23 cellular contexts compared by ENCODE assay signal in genomic region chr12:68352067-68352466, GRCh38. TPM values are rescaled to one million over a fixed set of nuclear protein-coding genes. Genes with fewer than 3 reads are reported as not detected.
DNase-seq lines count a peak whose midpoint lies in the region; ATAC-seq and TF ChIP-seq lines count a peak whose summit lies in the region.
"Had no signal": no experiment of that assay in that cellular context is flagged by ENCODE, and none has a peak within 500 bp of the region (broad histone marks: within the 10 kb centered on the region; RNA-seq: fewer than 3 reads in every experiment).

No MANE protein-coding gene starts in this region.

- H3K79me1 ChIP-seq in IMR-90 (ENCODE audit: low read depth in 1 of 2, low read length in 2 of 2) = no peaks in the 10 kb centered on the region

- peak overlapping the region; percentile 34; the same call in 1 of the 2 replicates for H3K18ac ChIP-seq in IMR-90 (ENCODE audit: low read depth, low read length)

- no peak overlapping the region for H3K23ac ChIP-seq in IMR-90 (ENCODE audit: low read depth, low read length)

- H3K4ac ChIP-seq in IMR-90 (ENCODE audit: low read depth, low read length) = 0 out of 2 replicates have a peak overlapping the region, but pooled peaks have one; percentile 9

- no peak overlapping the region for H2AFZ ChIP-seq in IMR-90 (replicated peaks; ENCODE audit: low read length, poor library complexity)

- H3K4me3 ChIP-seq in IMR-90 (ENCODE audit: insufficient read depth, low read depth, low read length) (no peak overlapping the region), foreskin fibroblast (ENCODE audit: low read depth in 1 of 2, low read length in 2 of 2) (no peak overlapping the region)
- H3K4me3 ChIP-seq: BLaER1 treated with 17β-estradiol and CSF1 and Interleukin-3, amounts not matched to agents 10 nM and 100 nM; SJCRH30; upper lobe of left lung had no signal

- no peak overlapping the region for H3K4me2 ChIP-seq in IMR-90 (ENCODE audit: low read depth, low read length)
- H3K4me2 ChIP-seq: BLaER1 treated with 17β-estradiol and CSF1 and Interleukin-3, amounts not matched to agents 10 nM and 100 nM had no signal

- H3K4me1 ChIP-seq in IMR-90 (ENCODE audit: control insufficient read depth, insufficient read depth, low read length) = peaks cover 17% of the 10 kb centered on the region
- H3K4me1 ChIP-seq: upper lobe of left lung had no signal

- DNase-seq in A172 (ENCODE audit: low spot score) = peak; percentile 85
- peak; percentile 77 for DNase-seq in IMR-90
- peak; percentile 41 to 65 for DNase-seq in foreskin fibroblast
- DNase-seq in pons (ENCODE audit: low spot score) = no peak
- DNase-seq in stimulated activated CD4-positive, alpha-beta T cell treated with anti-CD3 and anti-CD28 coated beads, Interleukin-2, amount 100 ng/mL, for 48 hours = no peak
- no peak for DNase-seq in activated gamma-delta T cell (lab: John Stamatoyannopoulos, UW)
- DNase-seq in NOMO-1 treated with DMSO at 0.1 percent for 48 hours (lab: John Stamatoyannopoulos, UW; ENCODE audit: unreplicated experiment) = no peak
- DNase-seq: activated B cell treated with CpG ODN at 0.5 μM for 24 hours; activated CD8-positive, alpha-beta T cell treated with anti-CD3 and anti-CD28 coated beads, Interleukin-2, amount 10 ng/mL, durations not matched to agents 7 days and 5 days; activated naive CD4-positive, alpha-beta T cell treated with anti-CD3 and anti-CD28 coated beads, Interleukin-2, amount 50 U/mL, for 16 hours; activated T-cell treated with anti-CD3 and anti-CD28 coated beads, Interleukin-2, amount 50 U/mL, for 24 hours; endodermal cell; GDM1; H7; NCI-H2029; NCI-H510A; SJCRH30; stimulated activated CD4-positive, alpha-beta T cell treated with anti-CD3 and anti-CD28 coated beads, Interleukin-4, amount 100 ng/mL, for 24 hours; T-helper 17 cell; upper lobe of left lung had no signal

- H2AK9ac ChIP-seq in IMR-90 (replicated peaks; ENCODE audit: low read depth, low read length, poor library complexity) = no peak overlapping the region

- intact Hi-C loops in IMR-90 (cut with micrococcal nuclease) = no loop called here

- no peaks in the 10 kb centered on the region for H4K20me1 ChIP-seq in IMR-90 (ENCODE audit: insufficient read depth, low read length)
- H4K20me1 ChIP-seq: BLaER1 treated with 17β-estradiol and CSF1 and Interleukin-3, amounts not matched to agents 10 nM and 100 nM had no signal

- POLR2A ChIA-PET in IMR-90 (lab: Charles Lee; ENCODE audit: unreplicated experiment) = no interaction called here

- H3K56ac ChIP-seq in IMR-90 (ENCODE audit: extremely low read depth, insufficient read depth, low read length) = no peak overlapping the region

- peaks cover 1% of the 10 kb centered on the region; the same call in 1 of the 2 replicates for H3K27me3 ChIP-seq in IMR-90 (ENCODE audit: control insufficient read depth, insufficient read depth, low read length)
- H3K27me3 ChIP-seq: BLaER1 treated with 17β-estradiol and CSF1 and Interleukin-3, amounts not matched to agents 10 nM and 100 nM; SJCRH30; upper lobe of left lung had no signal

- H3K9me1 ChIP-seq in IMR-90 (ENCODE audit: insufficient read depth, low read length) = no peaks in the 10 kb centered on the region

- peak overlapping the region; percentile 49; the same call in 1 of the 2 replicates for H2BK120ac ChIP-seq in IMR-90 (ENCODE audit: low read depth, low read length)

- TF ChIP-seq CTCF in IMR-90 (conservative IDR thresholded peaks at IDR 0.05; ENCODE audit: low read depth, low read length) (no peak), foreskin fibroblast (IDR thresholded peaks at IDR 0.05; ENCODE audit: low read depth, low read length) (no peak)

- TF ChIP-seq RAD21 in IMR-90 (IDR thresholded peaks at IDR 0.05; ENCODE audit: low read length) = no peak

- H4K8ac ChIP-seq in IMR-90 (ENCODE audit: low read depth in 2 of 2, low read length in 2 of 2) = no peak overlapping the region

- ATAC-seq in IMR-90 (ENCODE audit: low read depth) (no peak), SK-N-SH treated with all-trans-retinoic acid at 6 μM for 48 hours (no peak)
- ATAC-seq: activated CD8-positive, alpha-beta T cell treated with anti-CD3 and anti-CD28 coated beads, Interleukin-2, amount 10 ng/mL, durations not matched to agents 7 days and 5 days; T-helper 17 cell had no signal

- no peak overlapping the region for H3K9ac ChIP-seq in IMR-90 (ENCODE audit: low read depth, low read length)
- H3K9ac ChIP-seq: BLaER1 treated with 17β-estradiol and CSF1 and Interleukin-3, amounts not matched to agents 10 nM and 100 nM had no signal

- in situ Hi-C loops in IMR-90 (cut with MboI; ENCODE audit: low sequenced_read_pairs) = loop anchor here (25.0 kb wide), 1 partner anchor 335 kb away; the partner anchor contains the start of gene NUP107

- no peak overlapping the region for H4K91ac ChIP-seq in IMR-90 (ENCODE audit: insufficient read depth, low read depth, low read length)

- no peak overlapping the region for H4K5ac ChIP-seq in IMR-90 (ENCODE audit: low read depth, low read length)

- dilution Hi-C loops in IMR-90 (cut with HindIII; ENCODE audit: low sequenced_read_pairs, unreplicated experiment) = no loop called here

- H2BK20ac ChIP-seq in IMR-90 (ENCODE audit: low read depth, low read length) = no peak overlapping the region

- H3K9me3 ChIP-seq in IMR-90 (ENCODE audit: control insufficient read depth, insufficient read depth, low read length) = no peaks in the 10 kb centered on the region
- H3K9me3 ChIP-seq: BLaER1 treated with 17β-estradiol and CSF1 and Interleukin-3, amounts not matched to agents 10 nM and 100 nM; SJCRH30; upper lobe of left lung had no signal

- no TSS peak for BruUV-seq in IMR-90 (replicated peaks; lab: Mats Ljungman, UMichigan)

- 0 out of 2 replicates have a peak overlapping the region, but pooled peaks have one; percentile 50 for H3K14ac ChIP-seq in IMR-90 (replicated peaks; ENCODE audit: low read depth, low read length)

- no peak overlapping the region for H2BK5ac ChIP-seq in IMR-90 (ENCODE audit: low read depth, low read length, poor library complexity, severe bottlenecking)

- WGBS in IMR-90 (ENCODE audit: extremely low coverage in 2 of 2, insufficient read length in 1 of 2), 2 experiments = no CpG with 5 or more reads among the region's 2 CpGs

- peak overlapping the region; percentile 29; the same call in 1 of the 2 replicates for H2AK5ac ChIP-seq in IMR-90 (ENCODE audit: low read depth, low read length)

- H3K27ac ChIP-seq in IMR-90 (ENCODE audit: insufficient read depth, low read length) = no peak overlapping the region
- H3K27ac ChIP-seq: BLaER1 treated with 17β-estradiol and CSF1 and Interleukin-3, amounts not matched to agents 10 nM and 100 nM; HL-60; SJCRH30; upper lobe of left lung had no signal

- H2BK15ac ChIP-seq in IMR-90 (ENCODE audit: low read depth, low read length) = 0 out of 3 replicates have a peak overlapping the region, but pooled peaks have one; percentile 43

- TF ChIP-seq POLR2A in IMR-90 (IDR thresholded peaks at IDR 0.05; ENCODE audit: low read depth, low read length) = no peak

- CTCF ChIA-PET in IMR-90 (lab: Yijun Ruan, JAX) = no interaction called here

- no peaks in the 10 kb centered on the region for H3K36me3 ChIP-seq in IMR-90 (ENCODE audit: control insufficient read depth, insufficient read depth, low read length)
- H3K36me3 ChIP-seq: BLaER1 treated with 17β-estradiol and CSF1 and Interleukin-3, amounts not matched to agents 10 nM and 100 nM; SJCRH30; upper lobe of left lung had no signal

TF ChIP-seq in IMR-90, 13 proteins besides CTCF, POLR2A, EP300 and RAD21 (continues in another document):
- no peak for TF ChIP-seq CEBPB (IDR thresholded peaks at IDR 0.05; ENCODE audit: low read depth, low read length)
- no peak for TF ChIP-seq CHD1 (IDR thresholded peaks at IDR 0.05; ENCODE audit: low read depth, low read length)
- no peak for TF ChIP-seq RCOR1 (IDR thresholded peaks at IDR 0.05; ENCODE audit: insufficient replicate concordance, low read length)
- no peak for TF ChIP-seq NFE2L2 (IDR thresholded peaks at IDR 0.05; ENCODE audit: low read depth, low read length)
- no peak for TF ChIP-seq BHLHE40 (IDR thresholded peaks at IDR 0.05; ENCODE audit: low read depth, low read length)
- no peak for TF ChIP-seq ELK1 (IDR thresholded peaks at IDR 0.05; ENCODE audit: borderline replicate concordance, low read depth, low read length)
- TF ChIP-seq SMC3 (IDR thresholded peaks at IDR 0.05; ENCODE audit: low read depth, low read length) = no peak

TF ChIP-seq in SK-N-SH treated with all-trans-retinoic acid at 6 μM for 48 hours, 23 proteins besides CTCF, POLR2A, EP300 and RAD21 (continues in another document):
- TF ChIP-seq ZNF8 (CRISPR knock-in tag; IDR thresholded peaks at IDR 0.05) = peak; percentile 58; the same call in 1 of the 2 replicates
- TF ChIP-seq RARB (CRISPR knock-in tag; IDR thresholded peaks at IDR 0.05) = peak; percentile 86
- peak; percentile 96 for TF ChIP-seq ESRRG (CRISPR knock-in tag; IDR thresholded peaks at IDR 0.05)
- peak; percentile 84 for TF ChIP-seq TOX (CRISPR knock-in tag; IDR thresholded peaks at IDR 0.05; ENCODE audit: borderline replicate concordance)
- TF ChIP-seq, protein P1, sequence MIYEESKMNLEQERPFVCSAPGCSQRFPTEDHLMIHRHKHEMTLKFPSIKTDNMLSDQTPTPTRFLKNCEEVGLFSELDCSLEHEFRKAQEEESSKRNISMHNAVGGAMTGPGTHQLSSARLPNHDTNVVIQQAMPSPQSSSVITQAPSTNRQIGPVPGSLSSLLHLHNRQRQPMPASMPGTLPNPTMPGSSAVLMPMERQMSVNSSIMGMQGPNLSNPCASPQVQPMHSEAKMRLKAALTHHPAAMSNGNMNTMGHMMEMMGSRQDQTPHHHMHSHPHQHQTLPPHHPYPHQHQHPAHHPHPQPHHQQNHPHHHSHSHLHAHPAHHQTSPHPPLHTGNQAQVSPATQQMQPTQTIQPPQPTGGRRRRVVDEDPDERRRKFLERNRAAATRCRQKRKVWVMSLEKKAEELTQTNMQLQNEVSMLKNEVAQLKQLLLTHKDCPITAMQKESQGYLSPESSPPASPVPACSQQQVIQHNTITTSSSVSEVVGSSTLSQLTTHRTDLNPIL (CRISPR knock-in tag; IDR thresholded peaks at IDR 0.05; ENCODE audit: low read depth) = 0 out of 2 replicates have a peak, but pooled peaks have one; percentile 63
- TF ChIP-seq BACH2 (CRISPR knock-in tag; IDR thresholded peaks at IDR 0.05; ENCODE audit: borderline replicate concordance) = no peak
- TF ChIP-seq ZNF70 (CRISPR knock-in tag; IDR thresholded peaks at IDR 0.05) = no peak

RNA-seq across cellular contexts. Expression of gene MDM1, which starts 19.9 kb away (rescaled TPM):
- 15.2 and 23.0 TPM in 2 replicates for total RNA-seq in A172 (2014; rRNA removed; shearing (Covaris generic))
- 5.6 and 7.8 TPM in 2 replicates for total RNA-seq in IMR-90 (2012; rRNA removed)
- polyA plus RNA-seq in IMR-90 (2012; rRNA removed) = 4.8 and 5.7 TPM in 2 replicates
- polyA plus RNA-seq in IMR-90 (2012; cell fraction: cytosol; rRNA removed) = 0.52 and 0.65 TPM in 2 replicates
- polyA plus RNA-seq in IMR-90 (2012; cell fraction: nucleus; rRNA removed; ENCODE audit: low replicate concordance) = 4.1 and 33.0 TPM in 2 replicates

Comparison
In these comparisons a context has a peak if more than half of its experiments do, and no peak if none do; other contexts are left out.
1. DNase-seq: peak in A172 (single experiment), IMR-90 (single experiment) and foreskin fibroblast (2 of 2); none in pons (single experiment), stimulated activated CD4-positive, alpha-beta T cell treated with anti-CD3 and anti-CD28 coated beads, Interleukin-2, amount 100 ng/mL, for 48 hours (0 of 2), activated gamma-delta T cell (single experiment) and NOMO-1 treated with DMSO at 0.1 percent for 48 hours (single experiment).